In the genomic region with DNA sequence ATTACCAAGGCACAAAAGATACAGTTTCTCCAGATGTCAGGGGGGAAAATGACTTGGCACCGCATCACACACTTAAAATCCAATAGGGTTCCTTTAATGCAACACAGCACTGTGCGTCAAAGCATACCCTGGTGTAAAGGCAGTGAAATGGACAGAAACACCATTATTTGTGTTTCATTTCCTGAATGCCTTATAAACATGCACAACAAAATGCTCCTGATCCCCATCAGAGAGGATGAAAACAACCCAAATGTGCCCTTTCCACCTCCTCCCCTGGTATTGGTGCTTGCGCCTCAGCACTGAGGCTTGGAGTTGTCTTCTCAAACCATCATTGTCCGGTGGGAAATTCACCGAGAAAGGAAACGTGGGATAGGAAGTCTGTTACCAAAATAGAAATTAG, we compare ENCODE assay signal across 8 cellular contexts. TPM values are rescaled to one million over a fixed set of nuclear protein-coding genes. Genes with fewer than 3 reads are reported as not detected.
DNase-seq lines count a peak whose midpoint lies in the region; ATAC-seq, FAIRE-seq and TF ChIP-seq lines count a peak whose summit lies in the region.

No MANE protein-coding gene starts in this region.

- intact Hi-C loops in GM12878 (cut with micrococcal nuclease; ENCODE audit: unreplicated experiment) = loop anchor here (2.0 kb wide), 1 partner anchor 17 kb away; no protein-coding TSS in a partner anchor

- H3K9me3 Mint-ChIP-seq in stimulated activated naive CD8-positive, alpha-beta T cell treated with anti-CD3 and anti-CD28 coated beads, Interleukin-15, amount 100 ng/mL, for 72 hours = no peaks in the 10 kb centered on the region

- H3K27me3 Mint-ChIP-seq in stimulated activated naive CD8-positive, alpha-beta T cell treated with anti-CD3 and anti-CD28 coated beads, Interleukin-15, amount 100 ng/mL, for 72 hours = no peaks in the 10 kb centered on the region

- SMC1A ChIA-PET in GM12878 (lab: Charles Lee; ENCODE audit: uncharacterized antibody, unreplicated experiment) = interaction anchor here (0.6 to 5.3 kb wide), 2 partner anchors 18 to 175 kb away, joined by 3 to 70 read pairs; partner anchors contain the start of gene MYL4

- FAIRE-seq in GM12878 (lab: Jason Lieb, UNC) = no peak

- H3K79me2 ChIP-seq in GM12878 (ENCODE audit: control insufficient read depth, insufficient read depth, low read length) = peaks cover 55% of the 10 kb centered on the region

- 2% methylated on average over 6 of the region's 6 CpGs for WGBS in GM12878 (ENCODE audit: insufficient coverage, insufficient replicate concordance, low lambda C conversion rate, missing lambda C conversion rate)

- peak overlapping the region; percentile 95 to 98 for H3K4me3 Mint-ChIP-seq in stimulated activated naive CD8-positive, alpha-beta T cell treated with anti-CD3 and anti-CD28 coated beads, Interleukin-15, amount 100 ng/mL, for 72 hours

- peak overlapping the region; percentile 98 to 100 for H3K27ac Mint-ChIP-seq in stimulated activated naive CD8-positive, alpha-beta T cell treated with anti-CD3 and anti-CD28 coated beads, Interleukin-15, amount 100 ng/mL, for 72 hours

- H2AFZ ChIP-seq in GM12878 (ENCODE audit: control insufficient read depth, low read depth, low read length) = peak overlapping the region; percentile 76; the same call in 1 of the 2 replicates

- in situ Hi-C loops in GM12878 (cut with MboI) = no loop called here

- H3K4me1 Mint-ChIP-seq in stimulated activated naive CD8-positive, alpha-beta T cell treated with anti-CD3 and anti-CD28 coated beads, Interleukin-15, amount 100 ng/mL, for 72 hours = peaks cover 44% of the 10 kb centered on the region

- H3K4me2 ChIP-seq in GM12878 (ENCODE audit: control insufficient read depth, insufficient read depth) = peak overlapping the region; percentile 84

- peak overlapping the region; percentile 88 for H3K4me3 ChIP-seq in NB4 (ENCODE audit: low read depth, low read length)
- H3K4me3 ChIP-seq in GM12878 = peak overlapping the region; percentile 89

- ATAC-seq in GM12878 (peak; percentile 34), esophagus mucosa (no peak)
- ATAC-seq in stimulated activated naive CD8-positive, alpha-beta T cell treated with anti-CD3 and anti-CD28 coated beads, Interleukin-15, amount 100 ng/mL, for 72 hours = no peak

- no peaks in the 10 kb centered on the region; the same call in 2 of the 3 replicates for H3K9me3 ChIP-seq in GM12878 (replicated peaks; ENCODE audit: control insufficient read depth, insufficient read depth, low read length)

- BruUV-seq in GM12878 (replicated peaks; lab: Mats Ljungman, UMichigan) = TSS peak; percentile 71

- H4K20me1 ChIP-seq in GM12878 (ENCODE audit: control insufficient read depth, insufficient read depth) = no peaks in the 10 kb centered on the region; the same call in 1 of the 2 replicates

- H3K9ac ChIP-seq in GM12878 (ENCODE audit: control insufficient read depth, insufficient read depth, low read length) = peak overlapping the region; percentile 92

- H3K27me3 ChIP-seq in GM12878 (replicated peaks in 1 of 2; ENCODE audit: control insufficient read depth in 2 of 2, insufficient read depth in 2 of 2, low read length in 1 of 2) = no peaks in the 10 kb centered on the region

- peak overlapping the region; percentile 96 for H3K27ac ChIP-seq in GM12878 (ENCODE audit: control insufficient read depth, insufficient read depth)

- H3K36me3 ChIP-seq in GM12878 (ENCODE audit: control insufficient read depth in 2 of 2, insufficient read depth in 2 of 2, low read length in 1 of 2) = no peaks in the 10 kb centered on the region

- CTCF ChIA-PET in GM12878 (lab: Yijun Ruan, JAX) = interaction anchor here (1.0 to 2.0 kb wide), 2 partner anchors 11 to 98 kb away, joined by 3 to 6 read pairs; no protein-coding TSS in a partner anchor

- no peak for TF ChIP-seq RAD21 in GM12878 (IDR thresholded peaks at IDR 0.05; ENCODE audit: insufficient read depth, low read depth, low read length)

- no peak for TF ChIP-seq EP300 in GM12878 (IDR thresholded peaks at IDR 0.05; ENCODE audit: borderline replicate concordance in 1 of 2, control insufficient read depth in 1 of 2, low read depth in 2 of 2, low read length in 2 of 2)

- POLR2A ChIA-PET in GM12878 (lab: Charles Lee) = interaction anchor here (0.8 to 5.1 kb wide), 4 partner anchors 9 to 100 kb away, joined by 3 to 46 read pairs (median 18); no protein-coding TSS in a partner anchor

- TF ChIP-seq CTCF in NB4 (IDR thresholded peaks at IDR 0.05; ENCODE audit: low read depth, low read length) = no peak
- no peak for TF ChIP-seq CTCF in GM12878 (IDR thresholded peaks at IDR 0.05 in 2 of 3, conservative IDR thresholded peaks at IDR 0.05 in 1 of 3; ENCODE audit: control insufficient read depth in 2 of 3, extremely low read depth in 1 of 3, insufficient read depth in 1 of 3, low read depth in 3 of 3, low read length in 3 of 3)

- H3K4me1 ChIP-seq in GM12878 (ENCODE audit: control insufficient read depth, insufficient read depth, low read length) = peaks cover 4% of the 10 kb centered on the region

- RAD21 ChIA-PET in GM12878 (lab: Charles Lee; ENCODE audit: unreplicated experiment) = interaction anchor here (0.9 kb wide), 1 partner anchor 20 kb away, joined by 3 read pairs; no protein-coding TSS in a partner anchor

- DNase-seq in DMS53 (lab: John Stamatoyannopoulos, UW) (peak; percentile 57), DMS53 treated with DMSO at 0.1 percent for 48 hours (lab: John Stamatoyannopoulos, UW; ENCODE audit: unreplicated experiment) (no peak), NB4 (ENCODE audit: low read depth) (peak; percentile 46), GM12878 (ENCODE audit: low read depth, low spot score) (no peak), inferior parietal cortex (ENCODE audit: extremely low spot score) (peak; percentile 24), NCI-H2029 (lab: John Stamatoyannopoulos, UW) (no peak)
- DNase-seq in stimulated activated naive CD8-positive, alpha-beta T cell treated with anti-CD3 and anti-CD28 coated beads, Interleukin-15, amount 100 ng/mL, for 72 hours = peak in 1 of 2 donors; percentile 15

- TF ChIP-seq POLR2A in NB4 (IDR thresholded peaks at IDR 0.05; ENCODE audit: extremely low read depth, insufficient read length) (no peak), GM12878 (IDR thresholded peaks at IDR 0.05; ENCODE audit: low read depth, low read length) (no peak)

TF ChIP-seq in GM12878, 131 proteins besides CTCF, POLR2A, EP300 and RAD21 (continues in another document):
- TF ChIP-seq POLR2AphosphoS5 (IDR thresholded peaks at IDR 0.05; ENCODE audit: low read length) = peak; percentile 26; the same call in 1 of the 2 replicates

RNA-seq across cellular contexts. Expression of gene CDC27, which starts 0.8 kb away (rescaled TPM):
- 118 and 123 TPM in 2 replicates for total RNA-seq in GM12878 (2013; cell fraction: nucleolus; rRNA removed)
- total RNA-seq in GM12878 (2014; rRNA removed) = 94.8 and 118 TPM in 2 replicates
- total RNA-seq in GM12878 (2014; rRNA removed; fragmentation: Illumina TruSeq; extraction: Trizol) = 92.5 and 100.0 TPM in 2 replicates
- total RNA-seq in GM12878 (2021) = 116 and 125 TPM in 2 replicates
- 36.8 TPM for polyA plus RNA-seq in GM12878 (2011; ENCODE audit: low read depth)
- polyA plus RNA-seq in GM12878 (2011; rRNA removed) = 138 and 157 TPM in 2 replicates
- polyA plus RNA-seq in GM12878 (2011; cell fraction: cytosol; rRNA removed) = 81.8 and 88.7 TPM in 2 replicates
- polyA plus RNA-seq in GM12878 (2011; cell fraction: nucleus; rRNA removed) = 97.1 and 105 TPM in 2 replicates
- 32.2 and 41.5 TPM in 2 replicates for polyA plus RNA-seq in GM12878 (2012)
- 99.7 and 118 TPM in 2 replicates for polyA plus RNA-seq in GM12878 (2014; fragmentation: Illumina TruSeq; extraction: Trizol)
- polyA plus RNA-seq in GM12878 (2014; fragmentation: Nextera tagmentation; extraction: Ambion mirVana) = 10 to 100 TPM; 23.2 to 27.2 TPM
- 44.7 and 47.3 TPM in 2 replicates for polyA plus RNA-seq in GM12878 (2014; rRNA removed)
- 10 to 100 TPM; 97.2 to 98.4 TPM for polyA plus RNA-seq in GM12878 (2016; fragmentation: Nextera tagmentation; extraction: Ambion mirVana)
- polyA minus RNA-seq in GM12878 (2011; rRNA and poly(A)+ RNA removed) = 214 and 252 TPM in 2 replicates
- polyA minus RNA-seq in GM12878 (2011; cell fraction: cytosol; rRNA and poly(A)+ RNA removed) = 59.7 and 63.4 TPM in 2 replicates
- 30.2 and 43.7 TPM in 2 replicates for polyA minus RNA-seq in GM12878 (2011; cell fraction: nucleus; rRNA and poly(A)+ RNA removed)
- 50.6 TPM for total RNA-seq in esophagus mucosa

RNA-seq across cellular contexts. Expression of gene MYL4, which starts 20.9 kb away (rescaled TPM):
- total RNA-seq in GM12878 (2013; cell fraction: nucleolus; rRNA removed) = not detected in 2 replicates
- total RNA-seq in GM12878 (2014; rRNA removed) (1.1 TPM in 1 of 2 replicates, not detected in the other), GM12878 (2014; rRNA removed; fragmentation: Illumina TruSeq; extraction: Trizol) (0.41 and 0.58 TPM in 2 replicates), GM12878 (2021) (0.96 TPM in 1 of 2 replicates, not detected in the other), esophagus mucosa (not detected)
- not detected for polyA plus RNA-seq in GM12878 (2011; ENCODE audit: low read depth)
- polyA plus RNA-seq in GM12878 (2011; rRNA removed) (0.20 TPM in 1 of 2 replicates, not detected in the other), GM12878 (2014; fragmentation: Illumina TruSeq; extraction: Trizol) (0.44 TPM in 1 of 2 replicates, not detected in the other), GM12878 (2014; fragmentation: Nextera tagmentation; extraction: Ambion mirVana) (1 to 10 TPM; 1.2 to 1.5 TPM), GM12878 (2014; rRNA removed) (0.23 and 0.43 TPM in 2 replicates), GM12878 (2016; fragmentation: Nextera tagmentation; extraction: Ambion mirVana) (1 to 10 TPM in 1 of 2 experiments, under 1 TPM in 1; 0.50 to 1.6 TPM)
- polyA plus RNA-seq in GM12878 (2011; cell fraction: cytosol; rRNA removed) = 0.13 and 0.17 TPM in 2 replicates
- 0.29 and 0.37 TPM in 2 replicates for polyA plus RNA-seq in GM12878 (2011; cell fraction: nucleus; rRNA removed)
- 0.15 TPM in 1 of 2 replicates, not detected in the other for polyA plus RNA-seq in GM12878 (2012)
- polyA minus RNA-seq in GM12878 (2011; rRNA and poly(A)+ RNA removed) = not detected in 2 replicates
- not detected in 2 replicates for polyA minus RNA-seq in GM12878 (2011; cell fraction: cytosol; rRNA and poly(A)+ RNA removed)
- not detected in 2 replicates for polyA minus RNA-seq in GM12878 (2011; cell fraction: nucleus; rRNA and poly(A)+ RNA removed)

Comparison
In these comparisons a context has a peak if more than half of its experiments do, and no peak if none do; other contexts are left out.
1. DNase-seq: peak in DMS53 (single experiment), NB4 (single experiment) and inferior parietal cortex (single experiment); none in DMS53 treated with DMSO at 0.1 percent for 48 hours (single experiment), GM12878 (single experiment) and NCI-H2029 (single experiment).